ENCODE assay signal across 1 cellular context in the genomic region with DNA sequence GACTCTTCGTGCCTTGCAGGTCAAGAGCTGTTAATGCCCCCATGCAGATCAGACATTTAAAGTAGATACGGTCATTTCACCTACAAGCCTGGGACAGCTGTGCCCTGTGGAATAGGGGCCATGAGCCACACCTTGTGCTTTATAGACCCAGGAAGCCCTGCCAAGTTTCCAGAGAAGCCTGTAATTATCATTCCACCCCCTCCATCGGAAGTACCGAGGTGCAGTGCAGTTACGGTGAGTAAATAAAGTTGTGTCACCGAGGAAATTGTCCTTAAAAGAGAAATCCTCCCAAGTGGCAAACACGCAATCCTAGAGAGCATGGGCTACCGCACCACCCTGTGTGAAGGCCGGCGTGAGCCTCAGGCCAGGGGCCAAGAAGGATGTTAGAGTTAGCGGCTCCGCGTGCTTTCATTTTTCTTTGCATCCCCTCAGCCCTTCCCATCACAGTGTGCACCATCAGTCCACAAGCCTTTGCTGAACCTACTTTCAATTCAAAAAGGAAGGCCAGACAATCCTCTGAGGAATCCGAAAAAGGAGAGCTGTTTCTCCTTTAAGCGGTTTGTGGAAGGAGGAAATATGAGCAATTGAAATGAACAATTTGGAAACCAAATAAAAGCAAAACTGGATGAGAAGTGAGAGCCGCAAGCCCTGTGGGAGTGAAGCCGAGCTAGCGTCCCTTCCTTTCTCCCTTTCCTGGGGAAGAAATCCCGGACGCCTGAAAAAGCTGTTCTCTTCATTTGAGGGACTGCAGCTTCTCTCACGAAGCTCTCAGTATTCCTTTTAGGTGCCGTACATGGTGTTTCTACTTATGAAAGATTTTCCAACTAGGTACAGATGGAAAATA.
TF ChIP-seq lines count a peak whose summit lies in the region.

No MANE protein-coding gene starts in this region.

TF ChIP-seq in H1, 55 proteins besides CTCF, POLR2A, EP300 and RAD21 (continued from another document):
- TF ChIP-seq, protein P1, sequence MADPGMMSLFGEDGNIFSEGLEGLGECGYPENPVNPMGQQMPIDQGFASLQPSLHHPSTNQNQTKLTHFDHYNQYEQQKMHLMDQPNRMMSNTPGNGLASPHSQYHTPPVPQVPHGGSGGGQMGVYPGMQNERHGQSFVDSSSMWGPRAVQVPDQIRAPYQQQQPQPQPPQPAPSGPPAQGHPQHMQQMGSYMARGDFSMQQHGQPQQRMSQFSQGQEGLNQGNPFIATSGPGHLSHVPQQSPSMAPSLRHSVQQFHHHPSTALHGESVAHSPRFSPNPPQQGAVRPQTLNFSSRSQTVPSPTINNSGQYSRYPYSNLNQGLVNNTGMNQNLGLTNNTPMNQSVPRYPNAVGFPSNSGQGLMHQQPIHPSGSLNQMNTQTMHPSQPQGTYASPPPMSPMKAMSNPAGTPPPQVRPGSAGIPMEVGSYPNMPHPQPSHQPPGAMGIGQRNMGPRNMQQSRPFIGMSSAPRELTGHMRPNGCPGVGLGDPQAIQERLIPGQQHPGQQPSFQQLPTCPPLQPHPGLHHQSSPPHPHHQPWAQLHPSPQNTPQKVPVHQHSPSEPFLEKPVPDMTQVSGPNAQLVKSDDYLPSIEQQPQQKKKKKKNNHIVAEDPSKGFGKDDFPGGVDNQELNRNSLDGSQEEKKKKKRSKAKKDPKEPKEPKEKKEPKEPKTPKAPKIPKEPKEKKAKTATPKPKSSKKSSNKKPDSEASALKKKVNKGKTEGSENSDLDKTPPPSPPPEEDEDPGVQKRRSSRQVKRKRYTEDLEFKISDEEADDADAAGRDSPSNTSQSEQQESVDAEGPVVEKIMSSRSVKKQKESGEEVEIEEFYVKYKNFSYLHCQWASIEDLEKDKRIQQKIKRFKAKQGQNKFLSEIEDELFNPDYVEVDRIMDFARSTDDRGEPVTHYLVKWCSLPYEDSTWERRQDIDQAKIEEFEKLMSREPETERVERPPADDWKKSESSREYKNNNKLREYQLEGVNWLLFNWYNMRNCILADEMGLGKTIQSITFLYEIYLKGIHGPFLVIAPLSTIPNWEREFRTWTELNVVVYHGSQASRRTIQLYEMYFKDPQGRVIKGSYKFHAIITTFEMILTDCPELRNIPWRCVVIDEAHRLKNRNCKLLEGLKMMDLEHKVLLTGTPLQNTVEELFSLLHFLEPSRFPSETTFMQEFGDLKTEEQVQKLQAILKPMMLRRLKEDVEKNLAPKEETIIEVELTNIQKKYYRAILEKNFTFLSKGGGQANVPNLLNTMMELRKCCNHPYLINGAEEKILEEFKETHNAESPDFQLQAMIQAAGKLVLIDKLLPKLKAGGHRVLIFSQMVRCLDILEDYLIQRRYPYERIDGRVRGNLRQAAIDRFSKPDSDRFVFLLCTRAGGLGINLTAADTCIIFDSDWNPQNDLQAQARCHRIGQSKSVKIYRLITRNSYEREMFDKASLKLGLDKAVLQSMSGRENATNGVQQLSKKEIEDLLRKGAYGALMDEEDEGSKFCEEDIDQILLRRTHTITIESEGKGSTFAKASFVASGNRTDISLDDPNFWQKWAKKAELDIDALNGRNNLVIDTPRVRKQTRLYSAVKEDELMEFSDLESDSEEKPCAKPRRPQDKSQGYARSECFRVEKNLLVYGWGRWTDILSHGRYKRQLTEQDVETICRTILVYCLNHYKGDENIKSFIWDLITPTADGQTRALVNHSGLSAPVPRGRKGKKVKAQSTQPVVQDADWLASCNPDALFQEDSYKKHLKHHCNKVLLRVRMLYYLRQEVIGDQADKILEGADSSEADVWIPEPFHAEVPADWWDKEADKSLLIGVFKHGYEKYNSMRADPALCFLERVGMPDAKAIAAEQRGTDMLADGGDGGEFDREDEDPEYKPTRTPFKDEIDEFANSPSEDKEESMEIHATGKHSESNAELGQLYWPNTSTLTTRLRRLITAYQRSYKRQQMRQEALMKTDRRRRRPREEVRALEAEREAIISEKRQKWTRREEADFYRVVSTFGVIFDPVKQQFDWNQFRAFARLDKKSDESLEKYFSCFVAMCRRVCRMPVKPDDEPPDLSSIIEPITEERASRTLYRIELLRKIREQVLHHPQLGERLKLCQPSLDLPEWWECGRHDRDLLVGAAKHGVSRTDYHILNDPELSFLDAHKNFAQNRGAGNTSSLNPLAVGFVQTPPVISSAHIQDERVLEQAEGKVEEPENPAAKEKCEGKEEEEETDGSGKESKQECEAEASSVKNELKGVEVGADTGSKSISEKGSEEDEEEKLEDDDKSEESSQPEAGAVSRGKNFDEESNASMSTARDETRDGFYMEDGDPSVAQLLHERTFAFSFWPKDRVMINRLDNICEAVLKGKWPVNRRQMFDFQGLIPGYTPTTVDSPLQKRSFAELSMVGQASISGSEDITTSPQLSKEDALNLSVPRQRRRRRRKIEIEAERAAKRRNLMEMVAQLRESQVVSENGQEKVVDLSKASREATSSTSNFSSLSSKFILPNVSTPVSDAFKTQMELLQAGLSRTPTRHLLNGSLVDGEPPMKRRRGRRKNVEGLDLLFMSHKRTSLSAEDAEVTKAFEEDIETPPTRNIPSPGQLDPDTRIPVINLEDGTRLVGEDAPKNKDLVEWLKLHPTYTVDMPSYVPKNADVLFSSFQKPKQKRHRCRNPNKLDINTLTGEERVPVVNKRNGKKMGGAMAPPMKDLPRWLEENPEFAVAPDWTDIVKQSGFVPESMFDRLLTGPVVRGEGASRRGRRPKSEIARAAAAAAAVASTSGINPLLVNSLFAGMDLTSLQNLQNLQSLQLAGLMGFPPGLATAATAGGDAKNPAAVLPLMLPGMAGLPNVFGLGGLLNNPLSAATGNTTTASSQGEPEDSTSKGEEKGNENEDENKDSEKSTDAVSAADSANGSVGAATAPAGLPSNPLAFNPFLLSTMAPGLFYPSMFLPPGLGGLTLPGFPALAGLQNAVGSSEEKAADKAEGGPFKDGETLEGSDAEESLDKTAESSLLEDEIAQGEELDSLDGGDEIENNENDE (IDR thresholded peaks at IDR 0.05; ENCODE audit: insufficient replicate concordance, low read length): no peak
- no peak for TF ChIP-seq JUN (IDR thresholded peaks at IDR 0.05; ENCODE audit: low read depth, low read length)
- TF ChIP-seq CREB1 (IDR thresholded peaks at IDR 0.05): no peak
- no peak for TF ChIP-seq GTF2F1 (IDR thresholded peaks at IDR 0.05; ENCODE audit: borderline replicate concordance, low read depth, low read length)
- TF ChIP-seq YY1 (IDR thresholded peaks at IDR 0.05; ENCODE audit: low read depth, low read length): no peak
- no peak for TF ChIP-seq MAFK (IDR thresholded peaks at IDR 0.05; ENCODE audit: low read depth, low read length)
- no peak for TF ChIP-seq CEBPB (IDR thresholded peaks at IDR 0.05; ENCODE audit: low read depth, low read length)
